ENCODE assay signal across 10 cellular contexts in genomic region chr1:11807087-11807486, GRCh38. TPM values are rescaled to one million over a fixed set of nuclear protein-coding genes. Genes with fewer than 3 reads are reported as not detected.
DNase-seq lines count a peak whose midpoint lies in the region; ATAC-seq, FAIRE-seq and TF ChIP-seq lines count a peak whose summit lies in the region.
"Had no signal": no experiment of that assay in that cellular context is flagged by ENCODE, and none has a peak within 500 bp of the region (broad histone marks: within the 10 kb centered on the region; RNA-seq: fewer than 3 reads in every experiment).

No MANE protein-coding gene starts in this region.

- no peaks in the 10 kb centered on the region for H3K9me3 ChIP-seq in CD4-positive, alpha-beta T cell (ENCODE audit: control insufficient read depth, low read length)
- H3K9me3 ChIP-seq in OCI-LY3 (ENCODE audit: insufficient read depth, low read length) (no peaks in the 10 kb centered on the region), endothelial cell of umbilical vein (replicated peaks; ENCODE audit: control insufficient read depth, insufficient read depth, low read length) (no peaks in the 10 kb centered on the region), ovary (no peaks in the 10 kb centered on the region), WERI-Rb-1 (ENCODE audit: severe bottlenecking) (no peaks in the 10 kb centered on the region)

- POLR2A ChIA-PET in CD4-positive, alpha-beta T cell (lab: Charles Lee) = interaction anchor here (0.6 to 3.4 kb wide), 11 partner anchors 18 to 795 kb away, joined by 3 to 84 read pairs (median 5); partner anchors contain the start of genes AGTRAP, KIAA2013, MAD2L2 and MFN2
- POLR2A ChIA-PET in endothelial cell of umbilical vein (lab: Charles Lee) = interaction anchor here (1.6 to 2.0 kb wide), 2 partner anchors 9 to 101 kb away, joined by 11 to 12 read pairs; no protein-coding TSS in a partner anchor

- H3K79me2 ChIP-seq in OCI-LY3 (ENCODE audit: low read length) (peaks cover 21% of the 10 kb centered on the region), endothelial cell of umbilical vein (ENCODE audit: control insufficient read depth, insufficient read depth, low read length) (peaks cover 48% of the 10 kb centered on the region)

- no peak for TF ChIP-seq POLR2A in endothelial cell of umbilical vein (IDR thresholded peaks at IDR 0.05; ENCODE audit: low read depth, low read length)
- no peak for TF ChIP-seq POLR2A in ovary (IDR thresholded peaks at IDR 0.05)

- TF ChIP-seq EP300 in ovary (IDR thresholded peaks at IDR 0.05) = no peak

- no peak for ATAC-seq in CD4-positive, alpha-beta T cell (ENCODE audit: poor library complexity)
- no peak for ATAC-seq in left lobe of liver

- dilution Hi-C loops in endothelial cell of umbilical vein (cut with MboI; ENCODE audit: extremely low pct_ligation_motif_present, low sequenced_read_pairs) = no loop called here

- CTCF ChIA-PET in CD4-positive, alpha-beta T cell (lab: Charles Lee) = interaction anchor here (1.9 kb wide), 1 partner anchor 101 kb away, joined by 13 read pairs; no protein-coding TSS in a partner anchor
- CTCF ChIA-PET in endothelial cell of umbilical vein (lab: Charles Lee) = interaction anchor here (1.1 to 1.9 kb wide), 9 partner anchors 10 to 157 kb away, joined by 3 to 13 read pairs (median 5); partner anchors contain the start of gene FBXO6

- no peak for TF ChIP-seq CTCF in CD4-positive, alpha-beta T cell (IDR thresholded peaks at IDR 0.05)
- TF ChIP-seq CTCF in OCI-LY3 (IDR thresholded peaks at IDR 0.05; ENCODE audit: low read depth, low read length) = no peak
- no peak for TF ChIP-seq CTCF in endothelial cell of umbilical vein (IDR thresholded peaks at IDR 0.05; ENCODE audit: extremely low read depth in 1 of 2, insufficient read depth in 1 of 2, low read depth in 1 of 2, low read length in 2 of 2)
- no peak for TF ChIP-seq CTCF in ovary (IDR thresholded peaks at IDR 0.05)
- TF ChIP-seq CTCF in WERI-Rb-1 (IDR thresholded peaks at IDR 0.05; ENCODE audit: low read depth, low read length) = no peak

- H3K27me3 ChIP-seq in CD4-positive, alpha-beta T cell (ENCODE audit: control insufficient read depth, insufficient read depth, low read length) = no peaks in the 10 kb centered on the region
- H3K27me3 ChIP-seq in OCI-LY3 (ENCODE audit: low read depth, low read length) (no peaks in the 10 kb centered on the region), endothelial cell of umbilical vein (ENCODE audit: control insufficient read depth in 2 of 2, insufficient read depth in 2 of 2, low read length in 2 of 2) (no peaks in the 10 kb centered on the region), ovary (no peaks in the 10 kb centered on the region), WERI-Rb-1 (ENCODE audit: insufficient read depth, low read depth, severe bottlenecking) (no peaks in the 10 kb centered on the region)

- H3K9ac ChIP-seq in OCI-LY3 (ENCODE audit: low read length) = peak overlapping the region; percentile 87
- peak overlapping the region; percentile 90 for H3K9ac ChIP-seq in endothelial cell of umbilical vein (replicated peaks; ENCODE audit: extremely low read depth, insufficient read depth, low read length)

- H3K4me1 ChIP-seq in OCI-LY3 (ENCODE audit: low read length) = peaks cover 21% of the 10 kb centered on the region
- peaks cover 48% of the 10 kb centered on the region for H3K4me1 ChIP-seq in endothelial cell of umbilical vein (ENCODE audit: control insufficient read depth, extremely low read depth, insufficient read depth, low read length)
- no peaks in the 10 kb centered on the region for H3K4me1 ChIP-seq in ovary (ENCODE audit: insufficient read depth)

- H4K20me1 ChIP-seq in OCI-LY3 (ENCODE audit: insufficient read depth, low read length) (no peaks in the 10 kb centered on the region), endothelial cell of umbilical vein (replicated peaks; ENCODE audit: control insufficient read depth, extremely low read depth, insufficient read depth, low read length) (peaks cover under 1% of the 10 kb centered on the region)

- peak overlapping the region; percentile 99 for H3K4me3 Mint-ChIP-seq in CD4-positive, alpha-beta T cell

- H3K36me3 ChIP-seq in OCI-LY3 (replicated peaks; ENCODE audit: low read depth, low read length) (peaks cover 14% of the 10 kb centered on the region), endothelial cell of umbilical vein (ENCODE audit: control insufficient read depth in 2 of 2, extremely low read depth in 1 of 2, insufficient read depth in 2 of 2, low read length in 2 of 2) (peaks cover 5 to 14% of the 10 kb centered on the region in 2 experiments), ovary (no peaks in the 10 kb centered on the region), WERI-Rb-1 (peaks cover 35% of the 10 kb centered on the region)

- H3K27me3 Mint-ChIP-seq in CD4-positive, alpha-beta T cell = no peaks in the 10 kb centered on the region

- no TSS peak for BruUV-seq in endothelial cell of umbilical vein (replicated peaks; lab: Mats Ljungman, UMichigan)

- H3K36me3 Mint-ChIP-seq in CD4-positive, alpha-beta T cell (ENCODE audit: low read depth) = peaks cover 32% of the 10 kb centered on the region

- H3K4me2 ChIP-seq in OCI-LY3 (ENCODE audit: low read length) = peak overlapping the region; percentile 91
- peak overlapping the region; percentile 100 for H3K4me2 ChIP-seq in endothelial cell of umbilical vein (ENCODE audit: insufficient read depth, low read length)

- peaks cover 64% of the 10 kb centered on the region for H3K4me1 Mint-ChIP-seq in CD4-positive, alpha-beta T cell (ENCODE audit: low read depth)

- WGBS in ovary, 3 donors = 39 to 55% (median 46%) methylated on average over 3 of the region's 3 CpGs

- H3K9me1 ChIP-seq in endothelial cell of umbilical vein (replicated peaks; ENCODE audit: control insufficient read depth, extremely low read depth, insufficient read depth, low read length) = no peaks in the 10 kb centered on the region

- DNase-seq in CD4-positive, alpha-beta T cell = no peak
- DNase-seq in endothelial cell of umbilical vein (ENCODE audit: low read depth, low spot score) = no peak
- DNase-seq in ovary = peak in 1 of 5 donors; percentile 13
- no peak for DNase-seq in WERI-Rb-1
- no peak for DNase-seq in left lobe of liver (ENCODE audit: low spot score)
- DNase-seq in COR-L47 (lab: John Stamatoyannopoulos, UW) = no peak
- DNase-seq in NCI-H2196 treated with DMSO at 0.1 percent for 48 hours (lab: John Stamatoyannopoulos, UW; ENCODE audit: unreplicated experiment) = no peak
- DNase-seq: NK-92 treated with Interleukin-12 subunit alpha and Interleukin-12 subunit beta, amount 100 ng/mL, for 24 hours had no signal

- H3K4me3 ChIP-seq in OCI-LY3 (ENCODE audit: low read length) = peak overlapping the region; percentile 98
- peak overlapping the region; percentile 8 to 97 (median 93) for H3K4me3 ChIP-seq in endothelial cell of umbilical vein (replicated peaks in 1 of 3; ENCODE audit: insufficient read depth in 1 of 3, low read depth in 1 of 3, low read length in 3 of 3)
- H3K4me3 ChIP-seq in ovary = peak overlapping the region; percentile 80
- no peak overlapping the region for H3K4me3 ChIP-seq in WERI-Rb-1 (ENCODE audit: low read depth, low read length)

- intact Hi-C loops in CD4-positive, alpha-beta T cell (cut with DNase I, micrococcal nuclease) = loop anchor here in 1 of 2 experiments (2.0 to 5.0 kb wide), 5 partner anchors 100 to 1775 kb away; partner anchors contain the start of genes FBXO2, FBXO44, MFN2 and UBE4B
- intact Hi-C loops in endothelial cell of umbilical vein (cut with micrococcal nuclease) = loop anchor here (10.0 kb wide), 1 partner anchor 532 kb away; the partner anchor contains the start of gene UBIAD1
- intact Hi-C loops in ovary (cut with DNase I) = no loop called here

- no peak overlapping the region for H2AFZ ChIP-seq in OCI-LY3 (ENCODE audit: low read depth, low read length)
- H2AFZ ChIP-seq in endothelial cell of umbilical vein (ENCODE audit: low read depth, low read length) = no peak overlapping the region

- FAIRE-seq in endothelial cell of umbilical vein (lab: Jason Lieb, UNC) = no peak

- peak overlapping the region; percentile 91 for H3K27ac Mint-ChIP-seq in CD4-positive, alpha-beta T cell

- peak overlapping the region; percentile 86 for H3K27ac ChIP-seq in CD4-positive, alpha-beta T cell (ENCODE audit: low read depth, low read length)
- H3K27ac ChIP-seq in OCI-LY3 (ENCODE audit: low read length) = peak overlapping the region; percentile 61
- H3K27ac ChIP-seq in endothelial cell of umbilical vein (ENCODE audit: insufficient read depth, low read depth, low read length) = peak overlapping the region; percentile 75
- peak overlapping the region; percentile 95 to 96 for H3K27ac ChIP-seq in ovary
- H3K27ac ChIP-seq in WERI-Rb-1 = no peak overlapping the region

- H3K9me3 Mint-ChIP-seq in CD4-positive, alpha-beta T cell = no peaks in the 10 kb centered on the region

RNA-seq across cellular contexts. Expression of gene CLCN6, which starts 1.1 kb away (rescaled TPM):
- total RNA-seq in CD4-positive, alpha-beta T cell = 10 to 100 TPM; 10.9 to 11.2 TPM
- total RNA-seq in endothelial cell of umbilical vein (41.2 and 43.3 TPM in 2 replicates), ovary (10 to 100 TPM; 11.7 to 39.7 (median 32.1) TPM), left lobe of liver (10.8 TPM)
- polyA plus RNA-seq in endothelial cell of umbilical vein (17.7 and 20.4 TPM in 2 replicates), ovary (10 to 100 TPM; 14.6 to 16.7 TPM)
- polyA plus RNA-seq in endothelial cell of umbilical vein (2011; cell fraction: cytosol; rRNA removed) = 9.3 and 11.3 TPM in 2 replicates
- polyA plus RNA-seq in endothelial cell of umbilical vein (2011; cell fraction: nucleus; rRNA removed) = 77.2 and 91.1 TPM in 2 replicates
- polyA plus RNA-seq in endothelial cell of umbilical vein (2012) = 9.6 and 12.6 TPM in 2 replicates
- polyA minus RNA-seq in endothelial cell of umbilical vein = 40.5 and 45.3 TPM in 2 replicates
- polyA minus RNA-seq in endothelial cell of umbilical vein (2011; cell fraction: cytosol; rRNA and poly(A)+ RNA removed) = 2.8 TPM
- polyA minus RNA-seq in endothelial cell of umbilical vein (2011; cell fraction: nucleus; rRNA and poly(A)+ RNA removed) = 43.1 and 47.0 TPM in 2 replicates

RNA-seq across cellular contexts. Expression of gene MTHFR, which starts 1.3 kb away (rescaled TPM):
- total RNA-seq in CD4-positive, alpha-beta T cell = 10 to 100 TPM; 30.8 to 31.3 TPM
- total RNA-seq in endothelial cell of umbilical vein (25.3 and 26.5 TPM in 2 replicates), ovary (100 to 1,000 TPM in 1 of 7 donors, 10 to 100 TPM in 6; 41.2 to 161 (median 56.7) TPM), left lobe of liver (14.9 TPM)
- polyA plus RNA-seq in endothelial cell of umbilical vein (13.8 and 14.8 TPM in 2 replicates), ovary (10 to 100 TPM; 13.1 to 25.0 TPM)
- 7.7 and 9.8 TPM in 2 replicates for polyA plus RNA-seq in endothelial cell of umbilical vein (2011; cell fraction: cytosol; rRNA removed)
- 31.6 and 36.9 TPM in 2 replicates for polyA plus RNA-seq in endothelial cell of umbilical vein (2011; cell fraction: nucleus; rRNA removed)
- 5.9 and 6.5 TPM in 2 replicates for polyA plus RNA-seq in endothelial cell of umbilical vein (2012)
- 40.9 and 44.9 TPM in 2 replicates for polyA minus RNA-seq in endothelial cell of umbilical vein
- 13.4 TPM for polyA minus RNA-seq in endothelial cell of umbilical vein (2011; cell fraction: cytosol; rRNA and poly(A)+ RNA removed)
- 32.1 and 46.5 TPM in 2 replicates for polyA minus RNA-seq in endothelial cell of umbilical vein (2011; cell fraction: nucleus; rRNA and poly(A)+ RNA removed)

RNA-seq across cellular contexts. Expression of gene NPPA, which starts 40.5 kb away (rescaled TPM):
- not detected for total RNA-seq in CD4-positive, alpha-beta T cell
- not detected in 2 replicates for total RNA-seq in endothelial cell of umbilical vein
- polyA plus RNA-seq in endothelial cell of umbilical vein = not detected in 2 replicates
- polyA plus RNA-seq in endothelial cell of umbilical vein (2011; cell fraction: cytosol; rRNA removed) = not detected in 2 replicates
- polyA plus RNA-seq in endothelial cell of umbilical vein (2011; cell fraction: nucleus; rRNA removed) = not detected in 2 replicates
- 0.32 TPM in 1 of 2 replicates, not detected in the other for polyA plus RNA-seq in endothelial cell of umbilical vein (2012)
- not detected in 2 replicates for polyA minus RNA-seq in endothelial cell of umbilical vein
- polyA minus RNA-seq in endothelial cell of umbilical vein (2011; cell fraction: cytosol; rRNA and poly(A)+ RNA removed) = not detected
- polyA minus RNA-seq in endothelial cell of umbilical vein (2011; cell fraction: nucleus; rRNA and poly(A)+ RNA removed) = not detected in 2 replicates
- 1 to 10 TPM in 2 of 7 donors, under 1 TPM in 2, not detected in 3; 0.83 to 2.5 (median 1.2) TPM for total RNA-seq in ovary
- polyA plus RNA-seq in ovary = under 1 TPM in 1 of 2 donors, not detected in 1; 0.86 TPM
- not detected for total RNA-seq in left lobe of liver
- total RNA-seq: subcutaneous adipose tissue had no signal

RNA-seq across cellular contexts. Expression of gene C1orf167, which starts 45.1 kb away (rescaled TPM):
- not detected for total RNA-seq in CD4-positive, alpha-beta T cell
- total RNA-seq in endothelial cell of umbilical vein = not detected in 2 replicates
- polyA plus RNA-seq in endothelial cell of umbilical vein = not detected in 2 replicates
- polyA plus RNA-seq in endothelial cell of umbilical vein (2011; cell fraction: cytosol; rRNA removed) = 0.04 and 0.10 TPM in 2 replicates
- polyA plus RNA-seq in endothelial cell of umbilical vein (2011; cell fraction: nucleus; rRNA removed) = not detected in 2 replicates
- polyA plus RNA-seq in endothelial cell of umbilical vein (2012) = 1.1 TPM in 1 of 2 replicates, not detected in the other
- not detected in 2 replicates for polyA minus RNA-seq in endothelial cell of umbilical vein
- not detected for polyA minus RNA-seq in endothelial cell of umbilical vein (2011; cell fraction: cytosol; rRNA and poly(A)+ RNA removed)
- not detected in 2 replicates for polyA minus RNA-seq in endothelial cell of umbilical vein (2011; cell fraction: nucleus; rRNA and poly(A)+ RNA removed)
- 1 to 10 TPM in 3 of 7 donors, under 1 TPM in 3, not detected in 1; 0.48 to 1.8 (median 1.1) TPM for total RNA-seq in ovary
- polyA plus RNA-seq in ovary = 1 to 10 TPM in 1 of 2 donors, not detected in 1; 4.4 TPM
- not detected for total RNA-seq in left lobe of liver

RNA-seq across cellular contexts. Expression of gene NPPB, which starts 51.7 kb away (rescaled TPM):
- total RNA-seq in CD4-positive, alpha-beta T cell = not detected
- total RNA-seq in endothelial cell of umbilical vein (not detected in 2 replicates), ovary (not detected), left lobe of liver (not detected)
- polyA plus RNA-seq in endothelial cell of umbilical vein (not detected in 2 replicates), ovary (under 1 TPM in 1 of 2 donors, not detected in 1; 0.22 TPM)
- polyA plus RNA-seq in endothelial cell of umbilical vein (2011; cell fraction: cytosol; rRNA removed) = not detected in 2 replicates
- polyA plus RNA-seq in endothelial cell of umbilical vein (2011; cell fraction: nucleus; rRNA removed) = not detected in 2 replicates
- not detected in 2 replicates for polyA plus RNA-seq in endothelial cell of umbilical vein (2012)
- polyA minus RNA-seq in endothelial cell of umbilical vein = not detected in 2 replicates
- polyA minus RNA-seq in endothelial cell of umbilical vein (2011; cell fraction: cytosol; rRNA and poly(A)+ RNA removed) = not detected
- not detected in 2 replicates for polyA minus RNA-seq in endothelial cell of umbilical vein (2011; cell fraction: nucleus; rRNA and poly(A)+ RNA removed)
- total RNA-seq: subcutaneous adipose tissue had no signal
